Comparison of ENCODE assay signal across 1 cellular context in genomic region chr9:94867281-94867841, GRCh38.
TF ChIP-seq lines count a peak whose summit lies in the region.

No MANE protein-coding gene starts in this region.

TF ChIP-seq in HepG2, 621 proteins besides CTCF, POLR2A, EP300 and RAD21 (continued from another document and continues in another):
- TF ChIP-seq MXI1 (IDR thresholded peaks at IDR 0.05; ENCODE audit: borderline replicate concordance, low read depth, low read length), result no peak; the same call in 2 of the 3 replicates
- TF ChIP-seq ZNF224 (CRISPR knock-in tag; IDR thresholded peaks at IDR 0.05), result no peak
- TF ChIP-seq ZNF296 (CRISPR knock-in tag; conservative IDR thresholded peaks at IDR 0.05), result no peak
- no peak for TF ChIP-seq HNRNPH1 (optimal IDR thresholded peaks at IDR 0.05; ENCODE audit: low read depth, low read length)
- TF ChIP-seq GPN1 (CRISPR knock-in tag; IDR thresholded peaks at IDR 0.05; ENCODE audit: borderline replicate concordance), result no peak
- TF ChIP-seq MED8 (CRISPR knock-in tag; IDR thresholded peaks at IDR 0.05; ENCODE audit: insufficient replicate concordance), result no peak
- TF ChIP-seq ZFP37 (CRISPR knock-in tag; IDR thresholded peaks at IDR 0.05; ENCODE audit: borderline replicate concordance), result no peak
- no peak for TF ChIP-seq ZBTB49 (CRISPR knock-in tag; IDR thresholded peaks at IDR 0.05; ENCODE audit: borderline replicate concordance)
- no peak for TF ChIP-seq U2AF2 (IDR thresholded peaks at IDR 0.05; ENCODE audit: low read depth, low read length)
- no peak; the same call in 1 of the 2 replicates for TF ChIP-seq GATAD1 (CRISPR knock-in tag; IDR thresholded peaks at IDR 0.05)
- no peak; the same call in 1 of the 2 replicates for TF ChIP-seq FOXJ3 (CRISPR knock-in tag; IDR thresholded peaks at IDR 0.05; ENCODE audit: borderline replicate concordance)
- no peak for TF ChIP-seq ZNF34 (CRISPR knock-in tag; IDR thresholded peaks at IDR 0.05; ENCODE audit: borderline replicate concordance)
- no peak for TF ChIP-seq ZNF709 (CRISPR knock-in tag; IDR thresholded peaks at IDR 0.05)
- TF ChIP-seq GTF2F1 (IDR thresholded peaks at IDR 0.05; ENCODE audit: low read length), result no peak
- TF ChIP-seq ZMAT3 (CRISPR knock-in tag; conservative IDR thresholded peaks at IDR 0.05), result no peak
- TF ChIP-seq ZNF800 (CRISPR knock-in tag; IDR thresholded peaks at IDR 0.05), result 0 out of 2 replicates have a peak, but pooled peaks have one; percentile 22
- TF ChIP-seq ZNF275 (CRISPR knock-in tag; IDR thresholded peaks at IDR 0.05; ENCODE audit: borderline replicate concordance), result no peak
- TF ChIP-seq SRF (IDR thresholded peaks at IDR 0.05; ENCODE audit: low read depth, low read length), result no peak
- TF ChIP-seq CENPX (CRISPR knock-in tag; IDR thresholded peaks at IDR 0.05), result no peak
- TF ChIP-seq ZGPAT (CRISPR knock-in tag; IDR thresholded peaks at IDR 0.05), result peak; percentile 59; the same call in 1 of the 2 replicates
- TF ChIP-seq THYN1 (CRISPR knock-in tag; IDR thresholded peaks at IDR 0.05; ENCODE audit: borderline replicate concordance, low read depth), result no peak
- TF ChIP-seq DBP (CRISPR knock-in tag; IDR thresholded peaks at IDR 0.05; ENCODE audit: not compliant biosample characterization), result no peak
- no peak for TF ChIP-seq KLF15 (CRISPR knock-in tag; IDR thresholded peaks at IDR 0.05; ENCODE audit: borderline replicate concordance)
- TF ChIP-seq TRIM22 (IDR thresholded peaks at IDR 0.05), result no peak
- TF ChIP-seq PBX2 (CRISPR knock-in tag; IDR thresholded peaks at IDR 0.05), result no peak
- TF ChIP-seq YEATS4 (CRISPR knock-in tag; IDR thresholded peaks at IDR 0.05; ENCODE audit: borderline replicate concordance), result peak; percentile 63; the same call in 1 of the 2 replicates
- TF ChIP-seq ZBTB10 (CRISPR knock-in tag; IDR thresholded peaks at IDR 0.05; ENCODE audit: borderline replicate concordance), result no peak
- TF ChIP-seq ZNF746 (CRISPR knock-in tag; IDR thresholded peaks at IDR 0.05), result no peak
- TF ChIP-seq ZNF670 (CRISPR knock-in tag; IDR thresholded peaks at IDR 0.05; ENCODE audit: borderline replicate concordance), result no peak
- no peak for TF ChIP-seq ZC3H13 (CRISPR knock-in tag; IDR thresholded peaks at IDR 0.05)
- TF ChIP-seq ZBTB40 (IDR thresholded peaks at IDR 0.05), result no peak
- no peak; the same call in 1 of the 2 replicates for TF ChIP-seq ZBTB40 (CRISPR knock-in tag; IDR thresholded peaks at IDR 0.05)
